Comparison of ENCODE assay signal across 1 cellular context in the genomic region with DNA sequence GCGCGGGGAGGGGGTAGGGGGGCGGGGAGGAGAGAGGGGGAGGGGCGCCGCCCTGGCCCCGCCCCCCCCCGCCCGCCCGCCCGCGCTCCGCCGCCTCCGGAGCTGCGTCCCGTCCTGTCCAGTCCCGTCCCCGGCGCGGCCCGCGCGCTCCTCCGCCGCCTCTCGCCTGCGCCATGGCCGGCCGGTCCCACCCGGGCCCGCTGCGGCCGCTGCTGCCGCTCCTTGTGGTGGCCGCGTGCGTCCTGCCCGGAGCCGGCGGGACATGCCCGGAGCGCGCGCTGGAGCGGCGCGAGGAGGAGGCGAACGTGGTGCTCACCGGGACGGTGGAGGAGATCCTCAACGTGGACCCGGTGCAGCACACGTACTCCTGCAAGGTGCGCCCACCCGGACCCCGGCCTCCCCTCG.
TF ChIP-seq lines count a peak whose summit lies in the region.

A gene (plus strand): TSS at position 121 of the 405 bp plus-strand sequence. CDS start 53 bp downstream, at position 174.

TF ChIP-seq in K562, 482 proteins besides CTCF, POLR2A, EP300 and RAD21 (continued from another document):
- TF ChIP-seq, protein P1, sequence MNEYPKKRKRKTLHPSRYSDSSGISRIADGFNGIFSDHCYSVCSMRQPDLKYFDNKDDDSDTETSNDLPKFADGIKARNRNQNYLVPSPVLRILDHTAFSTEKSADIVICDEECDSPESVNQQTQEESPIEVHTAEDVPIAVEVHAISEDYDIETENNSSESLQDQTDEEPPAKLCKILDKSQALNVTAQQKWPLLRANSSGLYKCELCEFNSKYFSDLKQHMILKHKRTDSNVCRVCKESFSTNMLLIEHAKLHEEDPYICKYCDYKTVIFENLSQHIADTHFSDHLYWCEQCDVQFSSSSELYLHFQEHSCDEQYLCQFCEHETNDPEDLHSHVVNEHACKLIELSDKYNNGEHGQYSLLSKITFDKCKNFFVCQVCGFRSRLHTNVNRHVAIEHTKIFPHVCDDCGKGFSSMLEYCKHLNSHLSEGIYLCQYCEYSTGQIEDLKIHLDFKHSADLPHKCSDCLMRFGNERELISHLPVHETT (CRISPR knock-in tag; conservative IDR thresholded peaks at IDR 0.05 in 1 of 2, IDR thresholded peaks at IDR 0.05 in 1 of 2), result peak in 1 of 2 experiments; percentile 20; a peak in 1 of 4 replicates
- TF ChIP-seq KLF6 (CRISPR knock-in tag; IDR thresholded peaks at IDR 0.05; ENCODE audit: borderline replicate concordance) (no peak), CREM (IDR thresholded peaks at IDR 0.05; ENCODE audit: low read depth) (no peak), TCF7L2 (IDR thresholded peaks at IDR 0.05; ENCODE audit: low read depth, low read length) (no peak), CHD1 (IDR thresholded peaks at IDR 0.05; ENCODE audit: low read length) (peak; percentile 81), MYC (IDR thresholded peaks at IDR 0.05; ENCODE audit: low read depth, low read length) (0 out of 2 replicates have a peak, but pooled peaks have one; percentile 27), MYC (CRISPR knock-in tag; IDR thresholded peaks at IDR 0.05; ENCODE audit: borderline replicate concordance, low read depth) (no peak), POU5F1 (IDR thresholded peaks at IDR 0.05; ENCODE audit: borderline replicate concordance, low read depth, low read length, partially characterized antibody) (no peak), ZNF507 (tag; conservative IDR thresholded peaks at IDR 0.05) (no peak)
- TF ChIP-seq, protein P2, sequence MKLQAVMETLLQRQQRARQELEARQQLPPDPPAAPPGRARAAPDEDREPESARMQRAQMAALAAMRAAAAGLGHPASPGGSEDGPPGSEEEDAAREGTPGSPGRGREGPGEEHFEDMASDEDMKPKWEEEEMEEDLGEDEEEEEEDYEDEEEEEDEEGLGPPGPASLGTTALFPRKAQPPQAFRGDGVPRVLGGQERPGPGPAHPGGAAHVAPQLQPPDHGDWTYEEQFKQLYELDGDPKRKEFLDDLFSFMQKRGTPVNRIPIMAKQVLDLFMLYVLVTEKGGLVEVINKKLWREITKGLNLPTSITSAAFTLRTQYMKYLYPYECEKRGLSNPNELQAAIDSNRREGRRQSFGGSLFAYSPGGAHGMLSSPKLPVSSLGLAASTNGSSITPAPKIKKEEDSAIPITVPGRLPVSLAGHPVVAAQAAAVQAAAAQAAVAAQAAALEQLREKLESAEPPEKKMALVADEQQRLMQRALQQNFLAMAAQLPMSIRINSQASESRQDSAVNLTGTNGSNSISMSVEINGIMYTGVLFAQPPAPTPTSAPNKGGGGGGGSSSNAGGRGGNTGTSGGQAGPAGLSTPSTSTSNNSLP (IDR thresholded peaks at IDR 0.05; ENCODE audit: borderline replicate concordance, low read depth, low read length), result no peak
- TF ChIP-seq, protein P3, sequence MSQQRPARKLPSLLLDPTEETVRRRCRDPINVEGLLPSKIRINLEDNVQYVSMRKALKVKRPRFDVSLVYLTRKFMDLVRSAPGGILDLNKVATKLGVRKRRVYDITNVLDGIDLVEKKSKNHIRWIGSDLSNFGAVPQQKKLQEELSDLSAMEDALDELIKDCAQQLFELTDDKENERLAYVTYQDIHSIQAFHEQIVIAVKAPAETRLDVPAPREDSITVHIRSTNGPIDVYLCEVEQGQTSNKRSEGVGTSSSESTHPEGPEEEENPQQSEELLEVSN (IDR thresholded peaks at IDR 0.05; ENCODE audit: borderline replicate concordance in 1 of 2, extremely low read depth in 1 of 2, insufficient read depth in 1 of 2, insufficient read length in 1 of 2, low read depth in 1 of 2, low read length in 1 of 2, poor library complexity in 1 of 2, severe bottlenecking in 1 of 2), result peak; percentile 51 to 81
- TF ChIP-seq, protein P4, sequence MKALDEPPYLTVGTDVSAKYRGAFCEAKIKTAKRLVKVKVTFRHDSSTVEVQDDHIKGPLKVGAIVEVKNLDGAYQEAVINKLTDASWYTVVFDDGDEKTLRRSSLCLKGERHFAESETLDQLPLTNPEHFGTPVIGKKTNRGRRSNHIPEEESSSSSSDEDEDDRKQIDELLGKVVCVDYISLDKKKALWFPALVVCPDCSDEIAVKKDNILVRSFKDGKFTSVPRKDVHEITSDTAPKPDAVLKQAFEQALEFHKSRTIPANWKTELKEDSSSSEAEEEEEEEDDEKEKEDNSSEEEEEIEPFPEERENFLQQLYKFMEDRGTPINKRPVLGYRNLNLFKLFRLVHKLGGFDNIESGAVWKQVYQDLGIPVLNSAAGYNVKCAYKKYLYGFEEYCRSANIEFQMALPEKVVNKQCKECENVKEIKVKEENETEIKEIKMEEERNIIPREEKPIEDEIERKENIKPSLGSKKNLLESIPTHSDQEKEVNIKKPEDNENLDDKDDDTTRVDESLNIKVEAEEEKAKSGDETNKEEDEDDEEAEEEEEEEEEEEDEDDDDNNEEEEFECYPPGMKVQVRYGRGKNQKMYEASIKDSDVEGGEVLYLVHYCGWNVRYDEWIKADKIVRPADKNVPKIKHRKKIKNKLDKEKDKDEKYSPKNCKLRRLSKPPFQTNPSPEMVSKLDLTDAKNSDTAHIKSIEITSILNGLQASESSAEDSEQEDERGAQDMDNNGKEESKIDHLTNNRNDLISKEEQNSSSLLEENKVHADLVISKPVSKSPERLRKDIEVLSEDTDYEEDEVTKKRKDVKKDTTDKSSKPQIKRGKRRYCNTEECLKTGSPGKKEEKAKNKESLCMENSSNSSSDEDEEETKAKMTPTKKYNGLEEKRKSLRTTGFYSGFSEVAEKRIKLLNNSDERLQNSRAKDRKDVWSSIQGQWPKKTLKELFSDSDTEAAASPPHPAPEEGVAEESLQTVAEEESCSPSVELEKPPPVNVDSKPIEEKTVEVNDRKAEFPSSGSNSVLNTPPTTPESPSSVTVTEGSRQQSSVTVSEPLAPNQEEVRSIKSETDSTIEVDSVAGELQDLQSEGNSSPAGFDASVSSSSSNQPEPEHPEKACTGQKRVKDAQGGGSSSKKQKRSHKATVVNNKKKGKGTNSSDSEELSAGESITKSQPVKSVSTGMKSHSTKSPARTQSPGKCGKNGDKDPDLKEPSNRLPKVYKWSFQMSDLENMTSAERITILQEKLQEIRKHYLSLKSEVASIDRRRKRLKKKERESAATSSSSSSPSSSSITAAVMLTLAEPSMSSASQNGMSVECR (CRISPR knock-in tag; IDR thresholded peaks at IDR 0.05), result peak; percentile 73; the same call in 1 of the 2 replicates
